Comparison of ENCODE assay signal across 8 cellular contexts in the genomic region with DNA sequence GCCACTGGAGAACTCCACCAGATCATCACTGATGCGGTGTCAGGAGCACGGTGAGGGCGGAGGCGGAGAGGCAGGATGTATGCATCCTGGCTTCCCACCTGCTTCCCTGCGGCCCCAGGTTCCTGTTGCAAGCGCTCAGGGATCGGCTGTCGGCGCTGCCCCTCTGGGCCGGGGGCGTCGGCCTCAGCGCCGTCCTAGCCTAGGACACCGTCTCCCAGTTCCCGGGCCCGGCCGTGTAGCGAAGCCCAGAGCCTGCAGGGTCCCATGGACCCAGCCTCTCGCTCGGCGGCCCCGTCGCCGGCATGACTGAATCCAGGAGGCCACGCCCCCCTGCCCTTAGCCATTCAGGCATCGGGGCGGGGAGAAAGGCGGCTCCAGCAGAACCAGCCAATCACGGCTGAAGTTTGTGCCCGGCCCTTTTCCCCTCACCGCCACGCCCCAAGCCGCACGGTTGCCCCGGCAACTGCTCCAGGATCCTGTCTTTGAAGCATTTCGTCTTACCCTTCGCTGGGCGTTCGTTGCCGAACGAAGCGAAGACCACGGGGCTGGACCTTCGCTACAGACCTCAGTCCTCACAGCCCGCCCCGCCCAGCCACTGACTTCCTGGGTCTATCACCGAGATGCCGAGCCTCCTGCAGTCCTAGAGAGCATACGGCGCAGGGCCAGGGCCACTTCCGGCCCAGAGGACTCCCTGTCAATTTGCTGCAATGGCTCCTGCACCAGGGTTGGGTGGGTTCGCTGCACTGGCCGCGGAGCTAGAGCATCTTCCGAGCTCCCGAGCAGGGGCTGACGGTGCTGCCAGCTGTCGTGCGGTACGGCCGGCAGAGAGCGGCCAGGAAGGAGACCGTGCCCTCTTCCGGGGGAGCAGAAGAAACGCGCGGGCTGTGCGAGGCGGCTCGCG. TPM values are rescaled to one million over a fixed set of nuclear protein-coding genes. Genes with fewer than 3 reads are reported as not detected.
DNase-seq lines count a peak whose midpoint lies in the region; ATAC-seq and TF ChIP-seq lines count a peak whose summit lies in the region.

No MANE protein-coding gene starts in this region.

- WGBS in endodermal cell (ENCODE audit: insufficient coverage in 1 of 2, insufficient read length in 1 of 2), 2 experiments, result 1% methylated on average over 50 to 72 of the region's 72 CpGs

- CTCF ChIA-PET in activated CD8-positive, alpha-beta memory T cell treated with anti-CD3 and anti-CD28 coated beads, Interleukin-2, amount 10 ng/mL, durations not matched to agents 7 days and 5 days (lab: Charles Lee), result interaction anchor here (1.0 to 14.3 kb wide), 9 partner anchors 10 to 120 kb away, joined by 3 to 400 read pairs (median 12); a partner anchor contains a TSS

- H3K9me3 Mint-ChIP-seq in activated CD8-positive, alpha-beta memory T cell treated with anti-CD3 and anti-CD28 coated beads, Interleukin-2, amount 10 ng/mL, durations not matched to agents 7 days and 5 days (ENCODE audit: low read depth), result no peaks in the 10 kb centered on the region
- H3K9me3 Mint-ChIP-seq in endodermal cell, result no peaks in the 10 kb centered on the region

- no peaks in the 10 kb centered on the region for H3K4me1 ChIP-seq in endodermal cell (ENCODE audit: control insufficient read depth, insufficient read depth, low read length)

- H3K27me3 Mint-ChIP-seq in activated CD8-positive, alpha-beta memory T cell treated with anti-CD3 and anti-CD28 coated beads, Interleukin-2, amount 10 ng/mL, durations not matched to agents 7 days and 5 days, result no peaks in the 10 kb centered on the region
- H3K27me3 Mint-ChIP-seq in endodermal cell (ENCODE audit: insufficient read depth), result no peaks in the 10 kb centered on the region

- peak overlapping the region; percentile 81 for H3K27ac ChIP-seq in endodermal cell (ENCODE audit: low read depth, low read length)

- H3K9ac ChIP-seq in endodermal cell (ENCODE audit: extremely low read depth, low read length, poor library complexity, severe bottlenecking), result peak overlapping the region; percentile 50

- TF ChIP-seq CTCF in endodermal cell (conservative IDR thresholded peaks at IDR 0.05), result peak; percentile 56

- H3K4me3 ChIP-seq in endodermal cell (ENCODE audit: low read length), result peak overlapping the region; percentile 93

- DNase-seq in D341Med (ENCODE audit: low spot score), result peak; percentile 93
- DNase-seq in HUDEP-2 (lab: John Stamatoyannopoulos, UW; ENCODE audit: unreplicated experiment in 76 of 76), result peak in 75 of 76 experiments; percentile 28 to 96 (median 90)
- DNase-seq in NOMO-1 treated with DMSO at 0.1 percent for 48 hours (lab: John Stamatoyannopoulos, UW; ENCODE audit: unreplicated experiment), result peak; percentile 98
- peak; percentile 99 for DNase-seq in activated CD8-positive, alpha-beta memory T cell treated with anti-CD3 and anti-CD28 coated beads, Interleukin-2, amount 10 ng/mL, durations not matched to agents 7 days and 5 days
- DNase-seq in endodermal cell, result peak; percentile 99
- DNase-seq in midbrain (lab: John Stamatoyannopoulos, UW), result peak; percentile 96
- DNase-seq in stimulated activated CD8-positive, alpha-beta memory T cell treated with anti-CD3 and anti-CD28 coated beads, Interleukin-15, amount 100 ng/mL, for 48 hours (ENCODE audit: low read depth in 2 of 2), result peak; percentile 93

- H3K4me1 Mint-ChIP-seq in activated CD8-positive, alpha-beta memory T cell treated with anti-CD3 and anti-CD28 coated beads, Interleukin-2, amount 10 ng/mL, durations not matched to agents 7 days and 5 days, result peaks cover 49% of the 10 kb centered on the region
- peaks cover 14% of the 10 kb centered on the region for H3K4me1 Mint-ChIP-seq in endodermal cell

- no peaks in the 10 kb centered on the region for H3K27me3 ChIP-seq in endodermal cell (ENCODE audit: control insufficient read depth, insufficient read depth, low read length, poor library complexity, severe bottlenecking)

- peaks cover 34% of the 10 kb centered on the region for H3K36me3 ChIP-seq in endodermal cell (ENCODE audit: control insufficient read depth, insufficient read depth, low read length)

- peaks cover 13% of the 10 kb centered on the region for H3K36me3 Mint-ChIP-seq in activated CD8-positive, alpha-beta memory T cell treated with anti-CD3 and anti-CD28 coated beads, Interleukin-2, amount 10 ng/mL, durations not matched to agents 7 days and 5 days
- peaks cover 28% of the 10 kb centered on the region for H3K36me3 Mint-ChIP-seq in endodermal cell (ENCODE audit: low read depth)

- H3K4me3 Mint-ChIP-seq in activated CD8-positive, alpha-beta memory T cell treated with anti-CD3 and anti-CD28 coated beads, Interleukin-2, amount 10 ng/mL, durations not matched to agents 7 days and 5 days, result peak overlapping the region; percentile 98
- peak overlapping the region; percentile 78 for H3K4me3 Mint-ChIP-seq in endodermal cell

- H3K9me3 ChIP-seq in endodermal cell (ENCODE audit: control insufficient read depth, low read length), result no peaks in the 10 kb centered on the region

- ATAC-seq in GM21381 (IDR thresholded peaks at IDR 0.05; ENCODE audit: unreplicated experiment), result peak; percentile 91
- ATAC-seq in activated CD8-positive, alpha-beta memory T cell treated with anti-CD3 and anti-CD28 coated beads, Interleukin-2, amount 10 ng/mL, durations not matched to agents 7 days and 5 days, result peak; percentile 88

- H3K27ac Mint-ChIP-seq in activated CD8-positive, alpha-beta memory T cell treated with anti-CD3 and anti-CD28 coated beads, Interleukin-2, amount 10 ng/mL, durations not matched to agents 7 days and 5 days, result peak overlapping the region; percentile 99
- peak overlapping the region; percentile 93 for H3K27ac Mint-ChIP-seq in endodermal cell

RNA-seq across cellular contexts. Expression of a gene that starts 10.6 kb away (rescaled TPM):
- 10 to 100 TPM; 10.6 to 12.3 TPM for total RNA-seq in activated CD8-positive, alpha-beta memory T cell treated with anti-CD3 and anti-CD28 coated beads, Interleukin-2, amount 10 ng/mL, durations not matched to agents 7 days and 5 days
- 1 to 10 TPM; 5.1 to 6.3 TPM for total RNA-seq in endodermal cell
- 11.4 TPM for polyA plus RNA-seq in endodermal cell (2013, experiment 1 of 2)
- polyA plus RNA-seq in endodermal cell (2013, experiment 2 of 2), result 10.5 TPM

RNA-seq across cellular contexts. Expression of a gene that starts 11.8 kb away (rescaled TPM):
- total RNA-seq in activated CD8-positive, alpha-beta memory T cell treated with anti-CD3 and anti-CD28 coated beads, Interleukin-2, amount 10 ng/mL, durations not matched to agents 7 days and 5 days, result not detected
- 10 to 100 TPM; 15.4 to 18.3 TPM for total RNA-seq in endodermal cell
- polyA plus RNA-seq in endodermal cell (2013, experiment 1 of 2), result 19.4 TPM
- polyA plus RNA-seq in endodermal cell (2013, experiment 2 of 2), result 17.3 TPM

RNA-seq across cellular contexts. Expression of a gene that starts 25.1 kb away (rescaled TPM):
- total RNA-seq in activated CD8-positive, alpha-beta memory T cell treated with anti-CD3 and anti-CD28 coated beads, Interleukin-2, amount 10 ng/mL, durations not matched to agents 7 days and 5 days, result under 1 TPM; 0.21 to 0.23 TPM
- 10 to 100 TPM; 36.6 to 70.0 TPM for total RNA-seq in endodermal cell
- polyA plus RNA-seq in endodermal cell (2013, experiment 1 of 2), result 17.0 TPM
- 7.7 TPM for polyA plus RNA-seq in endodermal cell (2013, experiment 2 of 2)

RNA-seq across cellular contexts. Expression of a gene that starts 58.8 kb away (rescaled TPM):
- 1,000 to 10,000 TPM; 2,870 to 3,468 TPM for total RNA-seq in activated CD8-positive, alpha-beta memory T cell treated with anti-CD3 and anti-CD28 coated beads, Interleukin-2, amount 10 ng/mL, durations not matched to agents 7 days and 5 days
- 1 to 10 TPM; 2.0 to 4.0 TPM for total RNA-seq in endodermal cell
- polyA plus RNA-seq in endodermal cell (2013, experiment 1 of 2), result 1.6 TPM
- polyA plus RNA-seq in endodermal cell (2013, experiment 2 of 2), result 1.7 TPM

Comparison
In these comparisons a context has a peak if more than half of its experiments do, and no peak if none do; other contexts are left out.
1. Peak in every context shown above with its lines: DNase-seq, ATAC-seq, H3K4me3 ChIP-seq and H3K27ac ChIP-seq.
2. RNA of a gene that starts 11.8 kb away (total RNA-seq): 15.4 to 18.3 TPM in endodermal cell; not detected in activated CD8-positive, alpha-beta memory T cell treated with anti-CD3 and anti-CD28 coated beads, Interleukin-2, amount 10 ng/mL, durations not matched to agents 7 days and 5 days; every median in the first group is over 10 times any median in the second.
3. RNA of a gene that starts 25.1 kb away (total RNA-seq): 36.6 to 70.0 TPM in endodermal cell; 0.21 to 0.23 TPM in activated CD8-positive, alpha-beta memory T cell treated with anti-CD3 and anti-CD28 coated beads, Interleukin-2, amount 10 ng/mL, durations not matched to agents 7 days and 5 days; every median in the first group is over 10 times any median in the second.